Comparison of ENCODE assay signal across 24 cellular contexts in genomic region chr4:41537267-41537890, GRCh38. TPM values are rescaled to one million over a fixed set of nuclear protein-coding genes. Genes with fewer than 3 reads are reported as not detected.
DNase-seq lines count a peak whose midpoint lies in the region; ATAC-seq and TF ChIP-seq lines count a peak whose summit lies in the region.
"Had no signal": no experiment of that assay in that cellular context is flagged by ENCODE, and none has a peak within 500 bp of the region (broad histone marks: within the 10 kb centered on the region; RNA-seq: fewer than 3 reads in every experiment).

No MANE protein-coding gene starts in this region.

- DNase-seq in left ventricle myocardium inferior (no peak), Right ventricle myocardium superior (no peak), SJCRH30 (peak; percentile 18 to 74), myocyte (ENCODE audit: low read depth) (peak; percentile 38), tibial artery (no peak)
- DNase-seq in activated CD8-positive, alpha-beta memory T cell treated with anti-CD3 and anti-CD28 coated beads, Interleukin-2, amount 50 U/mL, for 4 hours: no peak
- no peak for DNase-seq in CD8-positive, alpha-beta T cell
- DNase-seq: activated CD4-positive, alpha-beta memory T cell treated with anti-CD3 and anti-CD28 coated beads for 36 hours; cerebellar nuclear complex; DND-41; NCI-H1048; NCI-H2081; NCI-H345; NCI-H774; SHP77; stimulated activated CD4-positive, alpha-beta T cell treated with anti-CD3 and anti-CD28 coated beads, Interleukin-1b, Interleukin-23, amount 100 ng/mL, for 48 hours had no signal

- CTCF ChIA-PET in CD8-positive, alpha-beta T cell (lab: Charles Lee): no interaction called here

- H3K36me3 Mint-ChIP-seq in CD8-positive, alpha-beta T cell: no peaks in the 10 kb centered on the region
- H3K36me3 Mint-ChIP-seq: activated CD4-positive, alpha-beta memory T cell treated with anti-CD3 and anti-CD28 coated beads for 36 hours; activated naive CD8-positive, alpha-beta T cell; neural progenitor cell had no signal

- H3K4me1 ChIP-seq in left ventricle myocardium inferior (peaks cover 100% of the 10 kb centered on the region), SJCRH30 (peaks cover 38% of the 10 kb centered on the region), tibial artery (peaks cover 0 to 87% (median 45%) of the 10 kb centered on the region in 4 donors)
- H3K4me1 ChIP-seq in CD8-positive, alpha-beta T cell (ENCODE audit: insufficient read depth, low read length): no peaks in the 10 kb centered on the region

- no peaks in the 10 kb centered on the region for H3K27me3 ChIP-seq in left ventricle myocardium inferior (ENCODE audit: low read depth)
- no peaks in the 10 kb centered on the region for H3K27me3 ChIP-seq in SJCRH30
- no peaks in the 10 kb centered on the region for H3K27me3 ChIP-seq in tibial artery
- no peaks in the 10 kb centered on the region for H3K27me3 ChIP-seq in CD8-positive, alpha-beta T cell (ENCODE audit: insufficient read depth, low read length)
- H3K27me3 ChIP-seq: neural progenitor cell, vagina had no signal

- H3K27ac Mint-ChIP-seq in CD8-positive, alpha-beta T cell: no peak overlapping the region
- H3K27ac Mint-ChIP-seq: activated CD4-positive, alpha-beta memory T cell treated with anti-CD3 and anti-CD28 coated beads for 36 hours; activated naive CD8-positive, alpha-beta T cell; neural progenitor cell; progenitor cell of endocrine pancreas had no signal

- no peaks in the 10 kb centered on the region for H3K9me3 Mint-ChIP-seq in CD8-positive, alpha-beta T cell
- H3K9me3 Mint-ChIP-seq: activated CD4-positive, alpha-beta memory T cell treated with anti-CD3 and anti-CD28 coated beads for 36 hours; neural progenitor cell had no signal

- peaks cover 3% of the 10 kb centered on the region for H3K27me3 Mint-ChIP-seq in CD8-positive, alpha-beta T cell (ENCODE audit: low read depth)

- POLR2A ChIA-PET in CD8-positive, alpha-beta T cell (lab: Charles Lee): no interaction called here

- TF ChIP-seq CTCF in left ventricle myocardium inferior (IDR thresholded peaks at IDR 0.05; ENCODE audit: borderline replicate concordance) (no peak), tibial artery (IDR thresholded peaks at IDR 0.05) (no peak)
- TF ChIP-seq CTCF in CD8-positive, alpha-beta T cell (IDR thresholded peaks at IDR 0.05): no peak

- H3K4me3 ChIP-seq in left ventricle myocardium inferior: peak overlapping the region; percentile 60
- peak overlapping the region; percentile 56 for H3K4me3 ChIP-seq in SJCRH30
- H3K4me3 ChIP-seq in tibial artery: no peak overlapping the region
- no peak overlapping the region for H3K4me3 ChIP-seq in CD8-positive, alpha-beta T cell (ENCODE audit: low read depth, low read length)
- H3K4me3 ChIP-seq: lung, mucosa of descending colon, neural progenitor cell, vagina had no signal

- intact Hi-C loops in left ventricle myocardium inferior (cut with micrococcal nuclease) (no loop called here), Right ventricle myocardium superior (cut with DNase I) (loop anchor here (5.0 to 10.0 kb wide), 2 partner anchors 47 to 175 kb away; no protein-coding TSS in a partner anchor), tibial artery (cut with DNase I; ENCODE audit: low total_unique reads) (no loop called here)
- intact Hi-C loops in CD8-positive, alpha-beta T cell (cut with DNase I, micrococcal nuclease): no loop called here

- no peaks in the 10 kb centered on the region for H3K4me1 Mint-ChIP-seq in CD8-positive, alpha-beta T cell (ENCODE audit: low read depth)

- H3K36me3 ChIP-seq in left ventricle myocardium inferior: no peaks in the 10 kb centered on the region
- no peaks in the 10 kb centered on the region for H3K36me3 ChIP-seq in SJCRH30
- no peaks in the 10 kb centered on the region for H3K36me3 ChIP-seq in tibial artery
- H3K36me3 ChIP-seq in CD8-positive, alpha-beta T cell (ENCODE audit: insufficient read depth, low read length): no peaks in the 10 kb centered on the region
- H3K36me3 ChIP-seq: neural progenitor cell, vagina had no signal

- peak overlapping the region; percentile 91 for H3K27ac ChIP-seq in left ventricle myocardium inferior (replicated peaks)
- H3K27ac ChIP-seq in SJCRH30: peak overlapping the region; percentile 64
- H3K27ac ChIP-seq in tibial artery: peak overlapping the region; percentile 81 to 84
- no peak overlapping the region for H3K27ac ChIP-seq in CD8-positive, alpha-beta T cell (ENCODE audit: low read depth, low read length)
- H3K27ac ChIP-seq: neural progenitor cell, vagina had no signal

- no peaks in the 10 kb centered on the region for H3K9me3 ChIP-seq in left ventricle myocardium inferior (replicated peaks)
- no peaks in the 10 kb centered on the region for H3K9me3 ChIP-seq in SJCRH30 (replicated peaks)
- H3K9me3 ChIP-seq in tibial artery: no peaks in the 10 kb centered on the region
- H3K9me3 ChIP-seq in CD8-positive, alpha-beta T cell (ENCODE audit: low read length): no peaks in the 10 kb centered on the region
- H3K9me3 ChIP-seq: mucosa of descending colon, vagina had no signal

- H3K4me3 Mint-ChIP-seq in CD8-positive, alpha-beta T cell: no peak overlapping the region
- H3K4me3 Mint-ChIP-seq: activated CD4-positive, alpha-beta memory T cell treated with anti-CD3 and anti-CD28 coated beads for 36 hours; activated naive CD8-positive, alpha-beta T cell; neural progenitor cell had no signal

- ATAC-seq in Right ventricle myocardium superior (ENCODE audit: poor library complexity) (no peak), HG03354 (IDR thresholded peaks at IDR 0.05; ENCODE audit: poor library complexity, severe bottlenecking, unreplicated experiment) (no peak)
- no peak for ATAC-seq in CD8-positive, alpha-beta T cell
- ATAC-seq: HCT116, mucosa of descending colon had no signal

RNA-seq across cellular contexts. Expression of gene LIMCH1, which starts 0.6 kb away (rescaled TPM):
- total RNA-seq in left ventricle myocardium inferior (382 TPM), Right ventricle myocardium superior (272 TPM), myocyte (67.7 and 83.0 TPM in 2 replicates)
- 112 and 128 TPM in 2 replicates for total RNA-seq in SJCRH30 (2014; rRNA removed; shearing (Covaris generic))
- 71.7 TPM for polyA plus RNA-seq in myocyte (2012)
- not detected for total RNA-seq in CD8-positive, alpha-beta T cell
- total RNA-seq: activated CD4-positive, alpha-beta memory T cell treated with anti-CD3 and anti-CD28 coated beads for 36 hours had no signal

Comparison
In these comparisons a context has a peak if more than half of its experiments do, and no peak if none do; other contexts are left out.
1. DNase-seq: peak in SJCRH30 (2 of 2) and myocyte (single experiment); none in left ventricle myocardium inferior (single experiment), Right ventricle myocardium superior (single experiment), tibial artery (0 of 2), activated CD8-positive, alpha-beta memory T cell treated with anti-CD3 and anti-CD28 coated beads, Interleukin-2, amount 50 U/mL, for 4 hours (single experiment) and CD8-positive, alpha-beta T cell (0 of 7).
2. H3K4me3 ChIP-seq: peak in left ventricle myocardium inferior (single experiment) and SJCRH30 (single experiment); none in tibial artery (0 of 2) and CD8-positive, alpha-beta T cell (single experiment).
3. RNA of gene LIMCH1, which starts 0.6 kb away (total RNA-seq): 382 TPM in left ventricle myocardium inferior (single experiment), 272 TPM in Right ventricle myocardium superior (single experiment), 112 to 128 TPM in SJCRH30 and 67.7 to 83.0 TPM in myocyte; not detected in CD8-positive, alpha-beta T cell; every median in the first group is over 10 times any median in the second.